In the genomic region with DNA sequence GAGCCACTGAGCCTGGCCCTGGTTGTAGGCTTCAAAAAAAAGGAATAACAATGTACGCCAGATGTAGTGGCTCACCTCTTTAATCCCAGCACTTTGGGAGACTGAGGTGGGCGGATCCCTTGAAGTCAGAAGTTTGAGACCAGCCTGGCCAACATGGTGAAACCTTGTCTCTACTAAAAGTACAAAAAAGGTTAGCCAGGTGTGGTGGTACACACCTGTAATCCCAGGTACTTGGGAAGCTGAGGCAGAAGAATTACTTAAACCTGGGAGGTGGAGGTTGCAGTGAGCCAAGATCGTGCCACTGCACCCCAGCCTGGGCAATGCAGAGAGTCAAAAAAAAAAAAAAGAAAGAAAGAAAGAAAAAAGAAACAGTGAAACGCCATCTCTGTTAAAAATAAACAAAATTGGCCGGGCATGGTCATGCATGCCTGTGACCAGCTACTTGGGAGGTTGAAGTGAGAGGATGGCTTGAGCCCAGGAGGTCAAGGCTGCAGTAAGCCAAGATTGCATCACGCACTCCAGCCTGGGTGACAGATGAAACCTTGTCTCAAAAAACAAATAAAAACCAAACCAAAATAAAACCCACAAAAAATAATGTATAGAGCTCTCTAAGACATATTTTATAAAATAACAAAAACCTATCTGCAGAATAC, we compare ENCODE assay signal across 1 cellular context.
A peak's percentile ranks its signal among the peaks of the same experiment; 100 is the strongest.
TF ChIP-seq lines count a peak whose summit lies in the region.

No MANE protein-coding gene starts in this region.

TF ChIP-seq in HepG2, 621 proteins besides CTCF, POLR2A, EP300 and RAD21 (continued from another document and continues in another):
- TF ChIP-seq NR1H2 (CRISPR knock-in tag; IDR thresholded peaks at IDR 0.05; ENCODE audit: borderline replicate concordance, low read depth), result no peak
- TF ChIP-seq, protein P1, sequence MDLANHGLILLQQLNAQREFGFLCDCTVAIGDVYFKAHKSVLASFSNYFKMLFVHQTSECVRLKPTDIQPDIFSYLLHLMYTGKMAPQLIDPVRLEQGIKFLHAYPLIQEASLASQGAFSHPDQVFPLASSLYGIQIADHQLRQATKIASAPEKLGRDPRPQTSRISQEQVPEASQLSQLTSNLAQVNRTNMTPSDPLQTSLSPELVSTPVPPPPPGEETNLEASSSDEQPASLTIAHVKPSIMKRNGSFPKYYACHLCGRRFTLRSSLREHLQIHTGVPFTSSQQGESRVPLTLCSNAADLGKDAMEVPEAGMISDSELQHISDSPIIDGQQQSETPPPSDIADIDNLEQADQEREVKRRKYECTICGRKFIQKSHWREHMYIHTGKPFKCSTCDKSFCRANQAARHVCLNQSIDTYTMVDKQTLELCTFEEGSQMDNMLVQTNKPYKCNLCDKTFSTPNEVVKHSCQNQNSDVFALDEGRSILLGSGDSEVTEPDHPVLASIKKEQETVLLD (CRISPR knock-in tag; IDR thresholded peaks at IDR 0.05; ENCODE audit: low read depth), result no peak
- TF ChIP-seq, protein P2, sequence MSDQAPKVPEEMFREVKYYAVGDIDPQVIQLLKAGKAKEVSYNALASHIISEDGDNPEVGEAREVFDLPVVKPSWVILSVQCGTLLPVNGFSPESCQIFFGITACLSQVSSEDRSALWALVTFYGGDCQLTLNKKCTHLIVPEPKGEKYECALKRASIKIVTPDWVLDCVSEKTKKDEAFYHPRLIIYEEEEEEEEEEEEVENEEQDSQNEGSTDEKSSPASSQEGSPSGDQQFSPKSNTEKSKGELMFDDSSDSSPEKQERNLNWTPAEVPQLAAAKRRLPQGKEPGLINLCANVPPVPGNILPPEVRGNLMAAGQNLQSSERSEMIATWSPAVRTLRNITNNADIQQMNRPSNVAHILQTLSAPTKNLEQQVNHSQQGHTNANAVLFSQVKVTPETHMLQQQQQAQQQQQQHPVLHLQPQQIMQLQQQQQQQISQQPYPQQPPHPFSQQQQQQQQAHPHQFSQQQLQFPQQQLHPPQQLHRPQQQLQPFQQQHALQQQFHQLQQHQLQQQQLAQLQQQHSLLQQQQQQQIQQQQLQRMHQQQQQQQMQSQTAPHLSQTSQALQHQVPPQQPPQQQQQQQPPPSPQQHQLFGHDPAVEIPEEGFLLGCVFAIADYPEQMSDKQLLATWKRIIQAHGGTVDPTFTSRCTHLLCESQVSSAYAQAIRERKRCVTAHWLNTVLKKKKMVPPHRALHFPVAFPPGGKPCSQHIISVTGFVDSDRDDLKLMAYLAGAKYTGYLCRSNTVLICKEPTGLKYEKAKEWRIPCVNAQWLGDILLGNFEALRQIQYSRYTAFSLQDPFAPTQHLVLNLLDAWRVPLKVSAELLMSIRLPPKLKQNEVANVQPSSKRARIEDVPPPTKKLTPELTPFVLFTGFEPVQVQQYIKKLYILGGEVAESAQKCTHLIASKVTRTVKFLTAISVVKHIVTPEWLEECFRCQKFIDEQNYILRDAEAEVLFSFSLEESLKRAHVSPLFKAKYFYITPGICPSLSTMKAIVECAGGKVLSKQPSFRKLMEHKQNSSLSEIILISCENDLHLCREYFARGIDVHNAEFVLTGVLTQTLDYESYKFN (CRISPR knock-in tag; conservative IDR thresholded peaks at IDR 0.05), result peak; percentile 86
- TF ChIP-seq SMARCE1 (IDR thresholded peaks at IDR 0.05; ENCODE audit: borderline replicate concordance), result no peak
- TF ChIP-seq, protein P3, sequence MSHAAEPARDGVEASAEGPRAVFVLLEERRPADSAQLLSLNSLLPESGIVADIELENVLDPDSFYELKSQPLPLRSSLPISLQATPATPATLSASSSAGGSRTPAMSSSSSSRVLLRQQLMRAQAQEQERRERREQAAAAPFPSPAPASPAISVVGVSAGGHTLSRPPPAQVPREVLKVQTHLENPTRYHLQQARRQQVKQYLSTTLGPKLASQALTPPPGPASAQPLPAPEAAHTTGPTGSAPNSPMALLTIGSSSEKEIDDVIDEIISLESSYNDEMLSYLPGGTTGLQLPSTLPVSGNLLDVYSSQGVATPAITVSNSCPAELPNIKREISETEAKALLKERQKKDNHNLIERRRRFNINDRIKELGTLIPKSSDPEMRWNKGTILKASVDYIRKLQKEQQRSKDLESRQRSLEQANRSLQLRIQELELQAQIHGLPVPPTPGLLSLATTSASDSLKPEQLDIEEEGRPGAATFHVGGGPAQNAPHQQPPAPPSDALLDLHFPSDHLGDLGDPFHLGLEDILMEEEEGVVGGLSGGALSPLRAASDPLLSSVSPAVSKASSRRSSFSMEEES (CRISPR knock-in tag; IDR thresholded peaks at IDR 0.05), result no peak
- TF ChIP-seq ZNF382 (CRISPR knock-in tag; IDR thresholded peaks at IDR 0.05; ENCODE audit: borderline replicate concordance), result no peak
- TF ChIP-seq ZNF7 (CRISPR knock-in tag; IDR thresholded peaks at IDR 0.05), result no peak
- TF ChIP-seq HOXD1 (CRISPR knock-in tag; IDR thresholded peaks at IDR 0.05), result no peak
- no peak for TF ChIP-seq MTA1 (CRISPR knock-in tag; IDR thresholded peaks at IDR 0.05; ENCODE audit: borderline replicate concordance)
- TF ChIP-seq RXRA (CRISPR knock-in tag; IDR thresholded peaks at IDR 0.05), result peak; percentile 77; the same call in 1 of the 2 replicates
- no peak for TF ChIP-seq ZNF709 (CRISPR knock-in tag; IDR thresholded peaks at IDR 0.05)
- TF ChIP-seq AHR (CRISPR knock-in tag; IDR thresholded peaks at IDR 0.05), result no peak
- no peak for TF ChIP-seq MTF2 (CRISPR knock-in tag; IDR thresholded peaks at IDR 0.05; ENCODE audit: borderline replicate concordance)
- TF ChIP-seq U2AF2 (IDR thresholded peaks at IDR 0.05; ENCODE audit: low read depth, low read length), result no peak
- TF ChIP-seq HOXA7 (CRISPR knock-in tag; IDR thresholded peaks at IDR 0.05), result no peak
- TF ChIP-seq SOX5 (CRISPR knock-in tag; IDR thresholded peaks at IDR 0.05; ENCODE audit: borderline replicate concordance), result peak; percentile 67; the same call in 1 of the 2 replicates
- TF ChIP-seq ZNF44 (CRISPR knock-in tag; IDR thresholded peaks at IDR 0.05), result no peak
- no peak for TF ChIP-seq ZBTB8A (CRISPR knock-in tag; IDR thresholded peaks at IDR 0.05; ENCODE audit: borderline replicate concordance, low read depth)
- no peak for TF ChIP-seq PHB2 (IDR thresholded peaks at IDR 0.05; ENCODE audit: partially characterized antibody)
- TF ChIP-seq SP140L (CRISPR knock-in tag; IDR thresholded peaks at IDR 0.05; ENCODE audit: borderline replicate concordance), result no peak
- no peak for TF ChIP-seq SPEN (CRISPR knock-in tag; IDR thresholded peaks at IDR 0.05; ENCODE audit: low read depth)
- TF ChIP-seq CCDC6 (CRISPR knock-in tag; IDR thresholded peaks at IDR 0.05), result no peak
- no peak for TF ChIP-seq ZNF329 (CRISPR knock-in tag; IDR thresholded peaks at IDR 0.05; ENCODE audit: low read depth)
- TF ChIP-seq, protein P4, sequence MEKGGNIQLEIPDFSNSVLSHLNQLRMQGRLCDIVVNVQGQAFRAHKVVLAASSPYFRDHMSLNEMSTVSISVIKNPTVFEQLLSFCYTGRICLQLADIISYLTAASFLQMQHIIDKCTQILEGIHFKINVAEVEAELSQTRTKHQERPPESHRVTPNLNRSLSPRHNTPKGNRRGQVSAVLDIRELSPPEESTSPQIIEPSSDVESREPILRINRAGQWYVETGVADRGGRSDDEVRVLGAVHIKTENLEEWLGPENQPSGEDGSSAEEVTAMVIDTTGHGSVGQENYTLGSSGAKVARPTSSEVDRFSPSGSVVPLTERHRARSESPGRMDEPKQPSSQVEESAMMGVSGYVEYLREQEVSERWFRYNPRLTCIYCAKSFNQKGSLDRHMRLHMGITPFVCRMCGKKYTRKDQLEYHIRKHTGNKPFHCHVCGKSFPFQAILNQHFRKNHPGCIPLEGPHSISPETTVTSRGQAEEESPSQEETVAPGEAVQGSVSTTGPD (CRISPR knock-in tag; IDR thresholded peaks at IDR 0.05), result no peak
- TF ChIP-seq, protein P5, sequence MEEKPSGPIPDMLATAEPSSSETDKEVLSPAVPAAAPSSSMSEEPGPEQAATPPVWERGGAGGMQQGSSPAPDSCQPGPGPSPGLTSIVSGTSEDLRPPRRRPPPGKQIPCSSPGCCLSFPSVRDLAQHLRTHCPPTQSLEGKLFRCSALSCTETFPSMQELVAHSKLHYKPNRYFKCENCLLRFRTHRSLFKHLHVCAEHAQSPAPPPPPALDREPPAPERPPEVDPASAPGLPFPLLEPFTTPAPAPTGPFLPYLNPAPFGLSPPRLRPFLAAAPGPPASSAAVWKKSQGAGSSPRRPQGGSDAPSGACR (CRISPR knock-in tag; IDR thresholded peaks at IDR 0.05), result no peak
- no peak for TF ChIP-seq IRX3 (CRISPR knock-in tag; IDR thresholded peaks at IDR 0.05; ENCODE audit: borderline replicate concordance, low read depth)
- TF ChIP-seq ZNF337 (CRISPR knock-in tag; IDR thresholded peaks at IDR 0.05; ENCODE audit: borderline replicate concordance, low read depth), result no peak
- TF ChIP-seq ZNF274 (CRISPR knock-in tag; IDR thresholded peaks at IDR 0.05), result no peak
- TF ChIP-seq TARDBP (CRISPR knock-in tag; IDR thresholded peaks at IDR 0.05), result 0 out of 2 replicates have a peak, but pooled peaks have one; percentile 32
- no peak for TF ChIP-seq ZNF234 (CRISPR knock-in tag; conservative IDR thresholded peaks at IDR 0.05)
- no peak for TF ChIP-seq GATA4 (IDR thresholded peaks at IDR 0.05; ENCODE audit: borderline replicate concordance, low read depth)
- TF ChIP-seq KAT7 (CRISPR knock-in tag; IDR thresholded peaks at IDR 0.05; ENCODE audit: borderline replicate concordance), result no peak
- no peak for TF ChIP-seq NRL (CRISPR knock-in tag; IDR thresholded peaks at IDR 0.05; ENCODE audit: borderline replicate concordance)
- TF ChIP-seq ZNF674 (CRISPR knock-in tag; IDR thresholded peaks at IDR 0.05; ENCODE audit: low read depth), result no peak
- TF ChIP-seq DNMT3B (CRISPR knock-in tag; conservative IDR thresholded peaks at IDR 0.05), result no peak
- TF ChIP-seq CEBPG (CRISPR knock-in tag; IDR thresholded peaks at IDR 0.05), result peak; percentile 96
- TF ChIP-seq, protein P6, sequence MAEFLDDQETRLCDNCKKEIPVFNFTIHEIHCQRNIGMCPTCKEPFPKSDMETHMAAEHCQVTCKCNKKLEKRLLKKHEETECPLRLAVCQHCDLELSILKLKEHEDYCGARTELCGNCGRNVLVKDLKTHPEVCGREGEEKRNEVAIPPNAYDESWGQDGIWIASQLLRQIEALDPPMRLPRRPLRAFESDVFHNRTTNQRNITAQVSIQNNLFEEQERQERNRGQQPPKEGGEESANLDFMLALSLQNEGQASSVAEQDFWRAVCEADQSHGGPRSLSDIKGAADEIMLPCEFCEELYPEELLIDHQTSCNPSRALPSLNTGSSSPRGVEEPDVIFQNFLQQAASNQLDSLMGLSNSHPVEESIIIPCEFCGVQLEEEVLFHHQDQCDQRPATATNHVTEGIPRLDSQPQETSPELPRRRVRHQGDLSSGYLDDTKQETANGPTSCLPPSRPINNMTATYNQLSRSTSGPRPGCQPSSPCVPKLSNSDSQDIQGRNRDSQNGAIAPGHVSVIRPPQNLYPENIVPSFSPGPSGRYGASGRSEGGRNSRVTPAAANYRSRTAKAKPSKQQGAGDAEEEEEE (CRISPR knock-in tag; IDR thresholded peaks at IDR 0.05; ENCODE audit: borderline replicate concordance), result no peak
- TF ChIP-seq MIER3 (CRISPR knock-in tag; IDR thresholded peaks at IDR 0.05; ENCODE audit: borderline replicate concordance), result peak; percentile 77; the same call in 1 of the 2 replicates
- TF ChIP-seq ARHGAP35 (CRISPR knock-in tag; IDR thresholded peaks at IDR 0.05; ENCODE audit: borderline replicate concordance), result no peak
- TF ChIP-seq, protein P7, sequence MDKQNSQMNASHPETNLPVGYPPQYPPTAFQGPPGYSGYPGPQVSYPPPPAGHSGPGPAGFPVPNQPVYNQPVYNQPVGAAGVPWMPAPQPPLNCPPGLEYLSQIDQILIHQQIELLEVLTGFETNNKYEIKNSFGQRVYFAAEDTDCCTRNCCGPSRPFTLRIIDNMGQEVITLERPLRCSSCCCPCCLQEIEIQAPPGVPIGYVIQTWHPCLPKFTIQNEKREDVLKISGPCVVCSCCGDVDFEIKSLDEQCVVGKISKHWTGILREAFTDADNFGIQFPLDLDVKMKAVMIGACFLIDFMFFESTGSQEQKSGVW (CRISPR knock-in tag; IDR thresholded peaks at IDR 0.05; ENCODE audit: borderline replicate concordance), result no peak
- TF ChIP-seq, protein P8, sequence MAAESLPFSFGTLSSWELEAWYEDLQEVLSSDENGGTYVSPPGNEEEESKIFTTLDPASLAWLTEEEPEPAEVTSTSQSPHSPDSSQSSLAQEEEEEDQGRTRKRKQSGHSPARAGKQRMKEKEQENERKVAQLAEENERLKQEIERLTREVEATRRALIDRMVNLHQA (CRISPR knock-in tag; IDR thresholded peaks at IDR 0.05), result no peak
- no peak for TF ChIP-seq ZNF589 (CRISPR knock-in tag; conservative IDR thresholded peaks at IDR 0.05)
- TF ChIP-seq ASH2L (IDR thresholded peaks at IDR 0.05; ENCODE audit: insufficient read length, low read depth, low read length), result no peak
- TF ChIP-seq ZFAT (CRISPR knock-in tag; conservative IDR thresholded peaks at IDR 0.05), result no peak
- TF ChIP-seq, protein P9, sequence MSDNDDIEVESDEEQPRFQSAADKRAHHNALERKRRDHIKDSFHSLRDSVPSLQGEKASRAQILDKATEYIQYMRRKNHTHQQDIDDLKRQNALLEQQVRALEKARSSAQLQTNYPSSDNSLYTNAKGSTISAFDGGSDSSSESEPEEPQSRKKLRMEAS (IDR thresholded peaks at IDR 0.05), result peak; percentile 34; the same call in 1 of the 2 replicates
- TF ChIP-seq, protein P10, sequence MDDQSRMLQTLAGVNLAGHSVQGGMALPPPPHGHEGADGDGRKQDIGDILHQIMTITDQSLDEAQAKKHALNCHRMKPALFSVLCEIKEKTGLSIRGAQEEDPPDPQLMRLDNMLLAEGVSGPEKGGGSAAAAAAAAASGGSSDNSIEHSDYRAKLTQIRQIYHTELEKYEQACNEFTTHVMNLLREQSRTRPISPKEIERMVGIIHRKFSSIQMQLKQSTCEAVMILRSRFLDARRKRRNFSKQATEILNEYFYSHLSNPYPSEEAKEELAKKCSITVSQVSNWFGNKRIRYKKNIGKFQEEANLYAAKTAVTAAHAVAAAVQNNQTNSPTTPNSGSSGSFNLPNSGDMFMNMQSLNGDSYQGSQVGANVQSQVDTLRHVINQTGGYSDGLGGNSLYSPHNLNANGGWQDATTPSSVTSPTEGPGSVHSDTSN (CRISPR knock-in tag; IDR thresholded peaks at IDR 0.05; ENCODE audit: borderline replicate concordance), result no peak
- TF ChIP-seq, protein P11, sequence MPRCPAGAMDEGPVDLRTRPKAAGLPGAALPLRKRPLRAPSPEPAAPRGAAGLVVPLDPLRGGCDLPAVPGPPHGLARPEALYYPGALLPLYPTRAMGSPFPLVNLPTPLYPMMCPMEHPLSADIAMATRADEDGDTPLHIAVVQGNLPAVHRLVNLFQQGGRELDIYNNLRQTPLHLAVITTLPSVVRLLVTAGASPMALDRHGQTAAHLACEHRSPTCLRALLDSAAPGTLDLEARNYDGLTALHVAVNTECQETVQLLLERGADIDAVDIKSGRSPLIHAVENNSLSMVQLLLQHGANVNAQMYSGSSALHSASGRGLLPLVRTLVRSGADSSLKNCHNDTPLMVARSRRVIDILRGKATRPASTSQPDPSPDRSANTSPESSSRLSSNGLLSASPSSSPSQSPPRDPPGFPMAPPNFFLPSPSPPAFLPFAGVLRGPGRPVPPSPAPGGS (CRISPR knock-in tag; IDR thresholded peaks at IDR 0.05), result no peak
- TF ChIP-seq, protein P12, sequence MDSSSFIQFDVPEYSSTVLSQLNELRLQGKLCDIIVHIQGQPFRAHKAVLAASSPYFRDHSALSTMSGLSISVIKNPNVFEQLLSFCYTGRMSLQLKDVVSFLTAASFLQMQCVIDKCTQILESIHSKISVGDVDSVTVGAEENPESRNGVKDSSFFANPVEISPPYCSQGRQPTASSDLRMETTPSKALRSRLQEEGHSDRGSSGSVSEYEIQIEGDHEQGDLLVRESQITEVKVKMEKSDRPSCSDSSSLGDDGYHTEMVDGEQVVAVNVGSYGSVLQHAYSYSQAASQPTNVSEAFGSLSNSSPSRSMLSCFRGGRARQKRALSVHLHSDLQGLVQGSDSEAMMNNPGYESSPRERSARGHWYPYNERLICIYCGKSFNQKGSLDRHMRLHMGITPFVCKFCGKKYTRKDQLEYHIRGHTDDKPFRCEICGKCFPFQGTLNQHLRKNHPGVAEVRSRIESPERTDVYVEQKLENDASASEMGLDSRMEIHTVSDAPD (CRISPR knock-in tag; IDR thresholded peaks at IDR 0.05), result no peak
